10 cellular contexts compared by ENCODE assay signal in the genomic region with DNA sequence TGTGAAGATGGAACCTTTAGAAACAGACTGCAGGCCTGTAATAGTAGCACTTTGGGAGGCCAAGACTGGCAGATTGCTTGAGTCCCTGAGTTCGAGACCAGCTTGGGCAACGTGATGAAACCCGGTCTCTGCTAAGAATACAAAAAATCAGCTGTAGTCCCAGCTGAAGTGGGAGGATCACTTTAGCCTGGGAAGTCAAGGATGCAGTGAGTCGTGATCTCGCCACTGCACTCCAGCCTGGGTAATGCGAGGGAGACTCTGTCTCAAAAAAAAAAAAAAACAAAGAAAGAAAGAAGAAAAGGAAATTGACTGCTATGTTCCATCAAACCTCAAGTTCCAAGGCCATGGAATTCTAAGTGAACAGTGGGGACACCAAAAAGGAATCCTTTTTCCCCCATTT. TPM values are rescaled to one million over a fixed set of nuclear protein-coding genes. Genes with fewer than 3 reads are reported as not detected.
DNase-seq lines count a peak whose midpoint lies in the region; ATAC-seq and TF ChIP-seq lines count a peak whose summit lies in the region.
"Had no signal": no experiment of that assay in that cellular context is flagged by ENCODE, and none has a peak within 500 bp of the region (broad histone marks: within the 10 kb centered on the region; RNA-seq: fewer than 3 reads in every experiment).

No MANE protein-coding gene starts in this region.

- in situ Hi-C loops in gastrocnemius medialis (cut with MboI; ENCODE audit: low sequenced_read_pairs in 4 of 4), result loop anchor here in 3 of 4 donors (10.0 to 25.0 kb wide), 2 partner anchors 293 to 301 kb away; no protein-coding TSS in a partner anchor

- ATAC-seq in GM23338 (no peak), gastrocnemius medialis (no peak), GM18498 (IDR thresholded peaks at IDR 0.05; ENCODE audit: unreplicated experiment) (no peak)
- no peak for ATAC-seq in activated T-helper 17 cell treated with anti-CD3 and anti-CD28 coated beads, Interleukin-2, amount 50 U/mL, for 72 hours (replicated peaks)

- H3K27me3 ChIP-seq in GM23338 (ENCODE audit: insufficient read depth) (peaks cover 5% of the 10 kb centered on the region; the same call in 1 of the 2 replicates), iPS-18a (ENCODE audit: control insufficient read depth, insufficient read depth, low read length) (peaks cover 19% of the 10 kb centered on the region), gastrocnemius medialis (no peaks in the 10 kb centered on the region), thyroid gland (no peaks in the 10 kb centered on the region)

- no peaks in the 10 kb centered on the region for H4K20me1 ChIP-seq in GM23338 (replicated peaks; ENCODE audit: insufficient read depth)

- no peak overlapping the region for H3K27ac ChIP-seq in GM23338 (ENCODE audit: low read depth)
- H3K27ac ChIP-seq in iPS-18a (ENCODE audit: low read length), result no peak overlapping the region
- peak overlapping the region; percentile 90 to 100 (median 98) for H3K27ac ChIP-seq in gastrocnemius medialis
- H3K27ac ChIP-seq in thyroid gland, result no peak overlapping the region

- DNase-seq in GM23338 (ENCODE audit: low spot score) (no peak), gastrocnemius medialis (no peak), thyroid gland (no peak), posterior cingulate gyrus (no peak), SW480 (ENCODE audit: low spot score) (no peak)
- DNase-seq: activated CD4-positive, alpha-beta memory T cell treated with anti-CD3 and anti-CD28 coated beads for 36 hours; erythroblast had no signal

- no peak overlapping the region for H2AFZ ChIP-seq in GM23338

- peak overlapping the region; percentile 18 for H3K9ac ChIP-seq in iPS-18a (ENCODE audit: low read length)

- peak overlapping the region; percentile 64; the same call in 1 of the 2 replicates for H3K27ac Mint-ChIP-seq in GM23338
- H3K27ac Mint-ChIP-seq in activated T-helper 17 cell treated with anti-CD3 and anti-CD28 coated beads, Interleukin-2, amount 50 U/mL, for 72 hours, result no peak overlapping the region

- TF ChIP-seq POLR2A in gastrocnemius medialis (IDR thresholded peaks at IDR 0.05), result no peak
- TF ChIP-seq POLR2A in thyroid gland (IDR thresholded peaks at IDR 0.05), result no peak

- H3K4me1 ChIP-seq in GM23338 (ENCODE audit: insufficient read depth), result peaks cover 50% of the 10 kb centered on the region
- H3K4me1 ChIP-seq in iPS-18a (ENCODE audit: control insufficient read depth, low read depth, low read length), result peaks cover 58% of the 10 kb centered on the region
- H3K4me1 ChIP-seq in gastrocnemius medialis, result peaks cover 40% of the 10 kb centered on the region in 2 donors
- peaks cover 0 to 7% of the 10 kb centered on the region in 2 donors for H3K4me1 ChIP-seq in thyroid gland

- TF ChIP-seq CTCF in GM23338 (conservative IDR thresholded peaks at IDR 0.05; ENCODE audit: low read depth in 2 of 2) (no peak), gastrocnemius medialis (IDR thresholded peaks at IDR 0.05 in 4 of 5, conservative IDR thresholded peaks at IDR 0.05 in 1 of 5) (no peak), thyroid gland (IDR thresholded peaks at IDR 0.05) (no peak)

- no peaks in the 10 kb centered on the region for H3K9me2 ChIP-seq in GM23338 (ENCODE audit: insufficient read depth)

- peak overlapping the region; percentile 30; the same call in 1 of the 3 replicates for H3K4me3 Mint-ChIP-seq in GM23338
- H3K4me3 Mint-ChIP-seq in activated T-helper 17 cell treated with anti-CD3 and anti-CD28 coated beads, Interleukin-2, amount 50 U/mL, for 72 hours, result peak overlapping the region; percentile 82

- peaks cover 25% of the 10 kb centered on the region for H3K36me3 Mint-ChIP-seq in GM23338 (ENCODE audit: low read depth)
- H3K36me3 Mint-ChIP-seq in activated T-helper 17 cell treated with anti-CD3 and anti-CD28 coated beads, Interleukin-2, amount 50 U/mL, for 72 hours (ENCODE audit: low read depth), result peaks cover 46% of the 10 kb centered on the region

- 94 to 95% methylated on average over 6 of the region's 6 CpGs for WGBS in thyroid gland, 2 donors

- peaks cover 63% of the 10 kb centered on the region for H3K4me1 Mint-ChIP-seq in GM23338
- H3K4me1 Mint-ChIP-seq in activated T-helper 17 cell treated with anti-CD3 and anti-CD28 coated beads, Interleukin-2, amount 50 U/mL, for 72 hours, result peaks cover 10% of the 10 kb centered on the region

- intact Hi-C loops in gastrocnemius medialis (cut with DNase I; ENCODE audit: low total_unique reads) (loop anchor here (5.0 kb wide), 1 partner anchor 131 kb away; no protein-coding TSS in a partner anchor), thyroid gland (cut with DNase I) (no loop called here), posterior cingulate gyrus (cut with DNase I) (loop anchor here (5.0 kb wide), 1 partner anchor 71 kb away; a partner anchor contains a TSS)

- H3F3A ChIP-seq in GM23338 (replicated peaks; ENCODE audit: low read depth), result no peaks in the 10 kb centered on the region

- H3K36me3 ChIP-seq in GM23338 (ENCODE audit: insufficient read depth) (0 out of 2 replicates have a peak, but pooled peaks cover 5% of the 10 kb centered on the region), iPS-18a (ENCODE audit: control insufficient read depth, low read depth, low read length) (no peaks in the 10 kb centered on the region), gastrocnemius medialis (peaks cover 0 to 33% of the 10 kb centered on the region in 2 donors), thyroid gland (peaks cover 7 to 16% of the 10 kb centered on the region in 2 donors)

- peak overlapping the region; percentile 69 for H3K4me2 ChIP-seq in GM23338

- no peaks in the 10 kb centered on the region for H3K79me2 ChIP-seq in GM23338 (replicated peaks; ENCODE audit: insufficient read depth)

- H3K9me3 ChIP-seq in iPS-18a (ENCODE audit: control insufficient read depth, low read depth, low read length) (no peaks in the 10 kb centered on the region), gastrocnemius medialis (no peaks in the 10 kb centered on the region), thyroid gland (no peaks in the 10 kb centered on the region)

- no peaks in the 10 kb centered on the region for H3K9me3 Mint-ChIP-seq in GM23338
- H3K9me3 Mint-ChIP-seq in activated T-helper 17 cell treated with anti-CD3 and anti-CD28 coated beads, Interleukin-2, amount 50 U/mL, for 72 hours, result no peaks in the 10 kb centered on the region
- H3K9me3 Mint-ChIP-seq: activated CD4-positive, alpha-beta memory T cell treated with anti-CD3 and anti-CD28 coated beads for 36 hours had no signal

- H3K4me3 ChIP-seq in GM23338, result no peak overlapping the region
- H3K4me3 ChIP-seq in iPS-18a (ENCODE audit: low read length), result peak overlapping the region; percentile 49
- no peak overlapping the region for H3K4me3 ChIP-seq in gastrocnemius medialis
- H3K4me3 ChIP-seq in thyroid gland (replicated peaks in 1 of 3), result no peak overlapping the region

- H3K27me3 Mint-ChIP-seq in GM23338 (ENCODE audit: insufficient read depth, low read depth, poor library complexity), result peaks cover 15% of the 10 kb centered on the region
- H3K27me3 Mint-ChIP-seq in activated T-helper 17 cell treated with anti-CD3 and anti-CD28 coated beads, Interleukin-2, amount 50 U/mL, for 72 hours, result no peaks in the 10 kb centered on the region
- H3K27me3 Mint-ChIP-seq: activated CD4-positive, alpha-beta memory T cell treated with anti-CD3 and anti-CD28 coated beads for 36 hours had no signal

TF ChIP-seq in GM23338, 12 proteins besides CTCF, POLR2A, EP300 and RAD21 (continues in another document):
- TF ChIP-seq EZH2phosphoT487 (IDR thresholded peaks at IDR 0.05; ENCODE audit: unreplicated experiment) (no peak), EZH2 (IDR thresholded peaks at IDR 0.05; ENCODE audit: low read depth, unreplicated experiment) (no peak), ZNF114 (CRISPR knock-in tag; IDR thresholded peaks at IDR 0.05) (no peak), CREB1 (CRISPR knock-in tag; IDR thresholded peaks at IDR 0.05; ENCODE audit: low read depth) (no peak), NANOG (IDR thresholded peaks at IDR 0.05; ENCODE audit: borderline replicate concordance) (no peak)

RNA-seq across cellular contexts. Expression of a gene that starts 2.2 kb away (rescaled TPM):
- total RNA-seq in GM23338 (2014; rRNA removed; shearing (Covaris generic)), result 26.8 and 27.2 TPM in 2 replicates
- polyA plus RNA-seq in GM23338 (2016; fragmentation: Nextera tagmentation; extraction: Ambion mirVana), result 11.9 and 12.5 TPM in 2 replicates
- 10 to 100 TPM; 15.5 to 24.4 TPM for total RNA-seq in activated T-helper 17 cell treated with anti-CD3 and anti-CD28 coated beads, Interleukin-2, amount 50 U/mL, for 72 hours
- total RNA-seq in gastrocnemius medialis (10 to 100 TPM; 13.3 to 25.2 (median 20.1) TPM), thyroid gland (10 to 100 TPM; 14.6 to 33.2 (median 20.8) TPM)

RNA-seq across cellular contexts. Expression of a gene that starts 40.8 kb away (rescaled TPM):
- 10.4 and 15.8 TPM in 2 replicates for total RNA-seq in GM23338 (2014; rRNA removed; shearing (Covaris generic))
- 21.3 TPM in 2 replicates for polyA plus RNA-seq in GM23338 (2016; fragmentation: Nextera tagmentation; extraction: Ambion mirVana)
- total RNA-seq in activated T-helper 17 cell treated with anti-CD3 and anti-CD28 coated beads, Interleukin-2, amount 50 U/mL, for 72 hours, result 10 to 100 TPM; 42.6 to 84.7 TPM
- total RNA-seq in gastrocnemius medialis (10 to 100 TPM; 27.0 to 49.6 (median 33.5) TPM), thyroid gland (10 to 100 TPM; 44.3 to 53.2 (median 50.3) TPM)

Comparison
In these comparisons a context has a peak if more than half of its experiments do, and no peak if none do; other contexts are left out.
1. H3K27ac ChIP-seq: peak in gastrocnemius medialis (4 of 4); none in GM23338 (single experiment), iPS-18a (single experiment) and thyroid gland (0 of 3).